8 cellular contexts compared by ENCODE assay signal in genomic region chr4:41644288-41644914, GRCh38.
DNase-seq lines count a peak whose midpoint lies in the region; ATAC-seq, FAIRE-seq and TF ChIP-seq lines count a peak whose summit lies in the region.

No MANE protein-coding gene starts in this region.

- no peak for DNase-seq in AG04450 (ENCODE audit: low read depth, low spot score)
- DNase-seq in cerebellum (ENCODE audit: low spot score): peak; percentile 57
- no peak for DNase-seq in keratinocyte (ENCODE audit: low read depth, low spot score)
- DNase-seq in stimulated activated CD4-positive, alpha-beta T cell treated with anti-CD3 and anti-CD28 coated beads, Interleukin-2, amount 100 ng/mL, for 48 hours: peak; percentile 7 to 10
- no peak for DNase-seq in NCI-H1092 (lab: John Stamatoyannopoulos, UW)

- H3K9me3 ChIP-seq in AG04450 (ENCODE audit: control insufficient read depth, insufficient read depth, low read length): no peaks in the 10 kb centered on the region
- H3K9me3 ChIP-seq in HUES48 (ENCODE audit: control insufficient read depth, insufficient read depth, low read length): no peaks in the 10 kb centered on the region
- no peaks in the 10 kb centered on the region for H3K9me3 ChIP-seq in keratinocyte (ENCODE audit: control insufficient read depth, low read depth, low read length)

- H3K4me1 ChIP-seq in HUES48 (ENCODE audit: control insufficient read depth, insufficient read depth, low read length) (peaks cover 20% of the 10 kb centered on the region), keratinocyte (ENCODE audit: control insufficient read depth, extremely low read depth, insufficient read depth, low read length) (no peaks in the 10 kb centered on the region)

- no peak overlapping the region for H3K4me2 ChIP-seq in keratinocyte (ENCODE audit: control insufficient read depth, extremely low read depth, insufficient read depth, low read depth, low read length)

- no peak overlapping the region for H3K9ac ChIP-seq in HUES48 (ENCODE audit: low read depth, low read length)
- H3K9ac ChIP-seq in keratinocyte (ENCODE audit: control insufficient read depth, extremely low read depth, insufficient read depth, low read length): no peak overlapping the region

- no peak for FAIRE-seq in keratinocyte (lab: Jason Lieb, UNC)

- H4K20me1 ChIP-seq in keratinocyte (ENCODE audit: control insufficient read depth, extremely low read depth, insufficient read depth, low read length): no peaks in the 10 kb centered on the region

- no peaks in the 10 kb centered on the region for H3K79me2 ChIP-seq in keratinocyte (ENCODE audit: control insufficient read depth, insufficient read depth, low read length)

- H3K4me3 ChIP-seq in AG04450 (ENCODE audit: low read depth, low read length) (no peak overlapping the region), HUES48 (ENCODE audit: low read depth, low read length) (peak overlapping the region; percentile 22; the same call in 1 of the 2 replicates), keratinocyte (ENCODE audit: control insufficient read depth in 2 of 3, extremely low read depth in 1 of 3, insufficient read depth in 2 of 3, low read depth in 1 of 3, low read length in 3 of 3) (no peak overlapping the region)

- no peak for ATAC-seq in GM19467 (IDR thresholded peaks at IDR 0.05; ENCODE audit: unreplicated experiment)
- no peak for ATAC-seq in GM19035 (IDR thresholded peaks at IDR 0.05; ENCODE audit: unreplicated experiment)

- TF ChIP-seq CTCF in AG04450 (IDR thresholded peaks at IDR 0.05; ENCODE audit: low read depth, low read length) (peak; percentile 57), keratinocyte (optimal IDR thresholded peaks at IDR 0.05 in 1 of 3, IDR thresholded peaks at IDR 0.05 in 1 of 3, conservative IDR thresholded peaks at IDR 0.05 in 1 of 3; ENCODE audit: extremely low read depth in 1 of 3, insufficient read depth in 2 of 3, low read length in 3 of 3) (peak; percentile 55 to 76 (median 73))

- H3K27me3 ChIP-seq in AG04450 (ENCODE audit: control insufficient read depth, insufficient read depth, low read length): peaks cover 17% of the 10 kb centered on the region
- peaks cover 10% of the 10 kb centered on the region for H3K27me3 ChIP-seq in HUES48 (ENCODE audit: control insufficient read depth, insufficient read depth, low read length)
- peaks cover 13% of the 10 kb centered on the region for H3K27me3 ChIP-seq in keratinocyte (ENCODE audit: control insufficient read depth, extremely low read depth, insufficient read depth, low read length)

- no peak overlapping the region for H2AFZ ChIP-seq in keratinocyte (ENCODE audit: control insufficient read depth, low read length)

- H3K9me1 ChIP-seq in keratinocyte (ENCODE audit: control insufficient read depth, extremely low read depth, insufficient read depth, low read length): no peaks in the 10 kb centered on the region

- POLR2A ChIA-PET in AG04450 (lab: Yijun Ruan, JAX): no interaction called here

- H3K36me3 ChIP-seq in HUES48 (ENCODE audit: control insufficient read depth, insufficient read depth, low read length) (peaks cover 13% of the 10 kb centered on the region; the same call in 1 of the 2 replicates), keratinocyte (ENCODE audit: control insufficient read depth in 2 of 2, extremely low read depth in 1 of 2, insufficient read depth in 2 of 2, low read length in 2 of 2) (no peaks in the 10 kb centered on the region)

- dilution Hi-C loops in keratinocyte (cut with MboI; ENCODE audit: extremely low pct_ligation_motif_present, low sequenced_read_pairs): no loop called here

- H3K27ac ChIP-seq in AG04450 (ENCODE audit: low read depth, low read length): no peak overlapping the region
- peak overlapping the region; percentile 29 for H3K27ac ChIP-seq in HUES48 (ENCODE audit: low read depth, low read length)
- H3K27ac ChIP-seq in keratinocyte (ENCODE audit: control insufficient read depth, insufficient read depth, low read length): no peak overlapping the region

- CTCF ChIA-PET in AG04450 (lab: Charles Lee): interaction anchor here (0.6 to 4.6 kb wide), 30 partner anchors 10 to 962 kb away, joined by 3 to 98 read pairs (median 5); no protein-coding TSS in a partner anchor

Comparison
In these comparisons a context has a peak if more than half of its experiments do, and no peak if none do; other contexts are left out.
1. DNase-seq: peak in cerebellum (single experiment) and stimulated activated CD4-positive, alpha-beta T cell treated with anti-CD3 and anti-CD28 coated beads, Interleukin-2, amount 100 ng/mL, for 48 hours (2 of 2); none in AG04450 (single experiment), keratinocyte (single experiment) and NCI-H1092 (single experiment).